Comparison of ENCODE assay signal across 22 cellular contexts in genomic region chr10:35638116-35638515, GRCh38. TPM values are rescaled to one million over a fixed set of nuclear protein-coding genes. Genes with fewer than 3 reads are reported as not detected.
DNase-seq lines count a peak whose midpoint lies in the region; ATAC-seq and TF ChIP-seq lines count a peak whose summit lies in the region.
"Had no signal": no experiment of that assay in that cellular context is flagged by ENCODE, and none has a peak within 500 bp of the region (broad histone marks: within the 10 kb centered on the region; RNA-seq: fewer than 3 reads in every experiment).

No MANE protein-coding gene starts in this region.

- no peak overlapping the region for H4K91ac ChIP-seq in trophoblast cell (ENCODE audit: low read depth, low read length)

- no peak overlapping the region for H2BK5ac ChIP-seq in trophoblast cell (ENCODE audit: low read depth, low read length, poor library complexity)

- no peak overlapping the region for H3K27ac Mint-ChIP-seq in activated B cell treated with CpG ODN at 0.5 μM for 24 hours
- H3K27ac Mint-ChIP-seq: activated CD4-positive, alpha-beta T cell treated with anti-CD3 and anti-CD28 coated beads, Interleukin-2, amount 10 ng/mL, durations not matched to agents 24 days and 14 days had no signal

- no peak overlapping the region for H2AK5ac ChIP-seq in trophoblast cell (ENCODE audit: low read length)

- no peaks in the 10 kb centered on the region for H3K9me3 Mint-ChIP-seq in activated B cell treated with CpG ODN at 0.5 μM for 24 hours
- H3K9me3 Mint-ChIP-seq: activated CD4-positive, alpha-beta T cell treated with anti-CD3 and anti-CD28 coated beads, Interleukin-2, amount 10 ng/mL, durations not matched to agents 24 days and 14 days had no signal

- H2AFZ ChIP-seq in trophoblast cell (ENCODE audit: insufficient read depth, low read length, poor library complexity), result no peak overlapping the region

- H3K4me3 Mint-ChIP-seq in activated B cell treated with CpG ODN at 0.5 μM for 24 hours, result peak overlapping the region; percentile 2
- H3K4me3 Mint-ChIP-seq: activated CD4-positive, alpha-beta T cell treated with anti-CD3 and anti-CD28 coated beads, Interleukin-2, amount 10 ng/mL, durations not matched to agents 24 days and 14 days had no signal

- peaks cover 21% of the 10 kb centered on the region for H3K4me1 Mint-ChIP-seq in activated B cell treated with CpG ODN at 0.5 μM for 24 hours

- H3K4me1 ChIP-seq in iPS-18a (ENCODE audit: control insufficient read depth, low read depth, low read length) (peaks cover 30% of the 10 kb centered on the region), trophoblast cell (ENCODE audit: control insufficient read depth in 1 of 2, insufficient read depth in 2 of 2, low read length in 2 of 2) (peaks cover 11 to 18% of the 10 kb centered on the region in 2 experiments)

- H3K14ac ChIP-seq in trophoblast cell (ENCODE audit: low read length), result no peak overlapping the region

- H2BK12ac ChIP-seq in trophoblast cell (ENCODE audit: low read length), result no peak overlapping the region

- no peak overlapping the region for H3K23ac ChIP-seq in trophoblast cell (ENCODE audit: low read length)

- no peak overlapping the region for H3K18ac ChIP-seq in trophoblast cell (ENCODE audit: low read length)

- H3K27me3 Mint-ChIP-seq in activated B cell treated with CpG ODN at 0.5 μM for 24 hours, result peaks cover 38% of the 10 kb centered on the region

- H3K36me3 Mint-ChIP-seq in activated B cell treated with CpG ODN at 0.5 μM for 24 hours (ENCODE audit: low read depth), result no peaks in the 10 kb centered on the region
- H3K36me3 Mint-ChIP-seq: naive B cell had no signal

- intact Hi-C loops in activated B cell treated with CpG ODN at 0.5 μM for 24 hours (cut with micrococcal nuclease), result loop anchor here (5.0 to 10.0 kb wide), 2 partner anchors 393 to 1859 kb away; no protein-coding TSS in a partner anchor

- POLR2A ChIA-PET in activated B cell treated with CpG ODN at 0.5 μM for 24 hours (lab: Charles Lee), result no interaction called here

- DNase-seq in H7, result no peak
- DNase-seq in activated B cell treated with CpG ODN at 0.5 μM for 24 hours, result no peak
- DNase-seq in trophoblast cell, result peak; percentile 14 to 65
- no peak for DNase-seq in NCI-H524 (lab: John Stamatoyannopoulos, UW)
- no peak for DNase-seq in AG20443 (ENCODE audit: low spot score)
- DNase-seq: activated CD4-positive, alpha-beta T cell treated with anti-CD3 and anti-CD28 coated beads, Interleukin-2, amount 10 ng/mL, durations not matched to agents 24 days and 14 days; activated naive CD4-positive, alpha-beta T cell treated with Interleukin-2 at 50 U/mL for 16 hours; activated T-cell treated with anti-CD3 and anti-CD28 coated beads for 4 hours; HCEC 1CT; KG1; naive B cell; NCI-H2107; NK-92 treated with Interleukin-12 subunit alpha and Interleukin-12 subunit beta, amount 100 ng/mL, for 24 hours had no signal

- peak overlapping the region; percentile 65; the same call in 1 of the 2 replicates for H3K4me3 ChIP-seq in H7 (ENCODE audit: insufficient read depth, low read depth, low read length)
- H3K4me3 ChIP-seq in iPS-18a (ENCODE audit: low read length), result peak overlapping the region; percentile 61
- no peak overlapping the region for H3K4me3 ChIP-seq in trophoblast cell (ENCODE audit: low read depth, low read length)
- H3K4me3 ChIP-seq: prostate gland had no signal

- H3K79me1 ChIP-seq in trophoblast cell (ENCODE audit: low read length), result peaks cover 17% of the 10 kb centered on the region

- H3K27me3 ChIP-seq in H7 (ENCODE audit: control insufficient read depth, insufficient read depth, low read length), result peaks cover 19% of the 10 kb centered on the region
- H3K27me3 ChIP-seq in iPS-18a (ENCODE audit: control insufficient read depth, insufficient read depth, low read length), result peaks cover 13% of the 10 kb centered on the region
- no peaks in the 10 kb centered on the region for H3K27me3 ChIP-seq in trophoblast cell (ENCODE audit: insufficient read depth, low read length)
- H3K27me3 ChIP-seq: gastroesophageal sphincter had no signal

- no peak overlapping the region for H4K12ac ChIP-seq in trophoblast cell (ENCODE audit: low read depth, low read length)

- no peak for ATAC-seq in activated B cell treated with CpG ODN at 0.5 μM for 24 hours (ENCODE audit: low read depth)
- no peak for ATAC-seq in GM21717 (IDR thresholded peaks at IDR 0.05; ENCODE audit: unreplicated experiment)
- ATAC-seq: gastroesophageal sphincter had no signal

- WGBS in trophoblast cell (ENCODE audit: extremely low coverage, insufficient coverage, insufficient read length), result no CpG with 5 or more reads among the region's 3 CpGs

- H3K79me2 ChIP-seq in trophoblast cell (ENCODE audit: control insufficient read depth, insufficient read depth, low read length, poor library complexity), result peaks cover 4% of the 10 kb centered on the region

- no peak overlapping the region for H2BK120ac ChIP-seq in trophoblast cell (ENCODE audit: insufficient read depth, low read length, poor library complexity)

- H3K36me3 ChIP-seq in H7 (replicated peaks; ENCODE audit: control insufficient read depth, insufficient read depth, low read length), result no peaks in the 10 kb centered on the region
- H3K36me3 ChIP-seq in iPS-18a (ENCODE audit: control insufficient read depth, low read depth, low read length), result no peaks in the 10 kb centered on the region
- peaks cover 0 to 4% of the 10 kb centered on the region in 2 experiments for H3K36me3 ChIP-seq in trophoblast cell (ENCODE audit: control insufficient read depth in 1 of 2, insufficient read depth in 2 of 2, low read length in 2 of 2)
- H3K36me3 ChIP-seq: gastroesophageal sphincter, prostate gland, suprapubic skin had no signal

- H3K9me3 ChIP-seq in iPS-18a (ENCODE audit: control insufficient read depth, low read depth, low read length), result no peaks in the 10 kb centered on the region
- H3K9me3 ChIP-seq in trophoblast cell (ENCODE audit: insufficient read depth, low read depth, low read length), result peaks cover 6% of the 10 kb centered on the region
- H3K9me3 ChIP-seq: gastroesophageal sphincter, prostate gland, suprapubic skin had no signal

- H3K27ac ChIP-seq in iPS-18a (ENCODE audit: low read length), result no peak overlapping the region
- H3K27ac ChIP-seq in trophoblast cell (ENCODE audit: low read depth, low read length), result no peak overlapping the region
- H3K27ac ChIP-seq: epithelial cell of prostate, gastroesophageal sphincter, prostate gland, suprapubic skin had no signal

- no peak overlapping the region for H3K4ac ChIP-seq in trophoblast cell (ENCODE audit: low read depth, low read length)

- no peak overlapping the region for H4K8ac ChIP-seq in trophoblast cell (ENCODE audit: low read depth, low read length)

- no peak overlapping the region for H3K4me2 ChIP-seq in trophoblast cell (ENCODE audit: low read length)

- CTCF ChIA-PET in activated B cell treated with CpG ODN at 0.5 μM for 24 hours (lab: Charles Lee), result interaction anchor here (1.1 to 4.9 kb wide), 3 partner anchors 75 to 1242 kb away, joined by 4 to 35 read pairs (median 8); no protein-coding TSS in a partner anchor

- H3K9ac ChIP-seq in iPS-18a (ENCODE audit: low read length), result no peak overlapping the region
- H3K9ac ChIP-seq in trophoblast cell (ENCODE audit: low read length), result no peak overlapping the region

- TF ChIP-seq CTCF in activated B cell treated with CpG ODN at 0.5 μM for 24 hours (IDR thresholded peaks at IDR 0.05), result no peak

RNA-seq across cellular contexts. Expression of gene FZD8, which starts 4.0 kb away (rescaled TPM):
- total RNA-seq in H7 (2014; rRNA removed; shearing (Covaris generic)), result 43.0 and 76.2 TPM in 2 replicates
- total RNA-seq in activated B cell treated with CpG ODN at 0.5 μM for 24 hours, result 0.17 and 0.22 TPM in 2 replicates
- polyA plus RNA-seq in trophoblast cell (2013), result 6.6 TPM in 2 replicates

RNA-seq across cellular contexts. Expression of gene GJD4, which starts 33.0 kb away (rescaled TPM):
- total RNA-seq in H7 (2014; rRNA removed; shearing (Covaris generic)), result not detected in 2 replicates
- not detected in 2 replicates for total RNA-seq in activated B cell treated with CpG ODN at 0.5 μM for 24 hours
- polyA plus RNA-seq in trophoblast cell (2013), result 0.04 and 0.05 TPM in 2 replicates
- total RNA-seq: activated CD4-positive, alpha-beta T cell treated with anti-CD3 and anti-CD28 coated beads, Interleukin-2, amount 10 ng/mL, durations not matched to agents 24 days and 14 days; gastroesophageal sphincter; lower leg skin; RPMI7951 had no signal
- polyA plus RNA-seq: BJ had no signal

Comparison
In these comparisons a context has a peak if more than half of its experiments do, and no peak if none do; other contexts are left out.
1. DNase-seq: peak in trophoblast cell (2 of 2); none in H7 (single experiment), activated B cell treated with CpG ODN at 0.5 μM for 24 hours (single experiment), NCI-H524 (0 of 2) and AG20443 (single experiment).
2. RNA of gene FZD8, which starts 4.0 kb away (total RNA-seq): 43.0 to 76.2 TPM in H7; 0.17 to 0.22 TPM in activated B cell treated with CpG ODN at 0.5 μM for 24 hours; every median in the first group is over 10 times any median in the second.